In genomic region chrX:69083361-69083760, GRCh38 we compare ENCODE assay signal across 22 cellular contexts.
"Had no signal": no experiment of that assay in that cellular context is flagged by ENCODE, and none has a peak within 500 bp of the region (broad histone marks: within the 10 kb centered on the region; RNA-seq: fewer than 3 reads in every experiment).

No MANE protein-coding gene starts in this region.

- H3K27ac Mint-ChIP-seq: activated CD8-positive, alpha-beta T cell treated with anti-CD3 and anti-CD28 coated beads, Interleukin-2, amount 10 ng/mL, durations not matched to agents 7 days and 5 days; activated naive CD4-positive, alpha-beta T cell treated with anti-CD3 and anti-CD28 coated beads, Interleukin-2, amount 50 U/mL, for 72 hours; endodermal cell; memory B cell; naive B cell; stimulated activated effector memory CD8-positive, alpha-beta T cell treated with anti-CD3 and anti-CD28 coated beads, Interleukin-12 subunit alpha, Interleukin-12 subunit beta, amount 100 ng/mL, for 72 hours; stimulated activated naive CD8-positive, alpha-beta T cell treated with anti-CD3 and anti-CD28 coated beads, Interleukin-15, amount 100 ng/mL, for 72 hours had no signal

- H3K4me3 Mint-ChIP-seq: activated CD8-positive, alpha-beta T cell treated with anti-CD3 and anti-CD28 coated beads, Interleukin-2, amount 10 ng/mL, durations not matched to agents 7 days and 5 days; endodermal cell; memory B cell; naive B cell; stimulated activated effector memory CD8-positive, alpha-beta T cell treated with anti-CD3 and anti-CD28 coated beads, Interleukin-12 subunit alpha, Interleukin-12 subunit beta, amount 100 ng/mL, for 72 hours; stimulated activated naive CD8-positive, alpha-beta T cell treated with anti-CD3 and anti-CD28 coated beads, Interleukin-15, amount 100 ng/mL, for 72 hours had no signal

- H3K9me3 Mint-ChIP-seq: activated naive CD4-positive, alpha-beta T cell treated with anti-CD3 and anti-CD28 coated beads, Interleukin-2, amount 50 U/mL, for 72 hours; memory B cell; stimulated activated effector memory CD8-positive, alpha-beta T cell treated with anti-CD3 and anti-CD28 coated beads, Interleukin-12 subunit alpha, Interleukin-12 subunit beta, amount 100 ng/mL, for 72 hours; stimulated activated naive CD8-positive, alpha-beta T cell treated with anti-CD3 and anti-CD28 coated beads, Interleukin-15, amount 100 ng/mL, for 72 hours had no signal

- H3K27ac ChIP-seq: breast epithelium, coronary artery, esophagus squamous epithelium, gastrocnemius medialis, neutrophil, ovary, tibial artery had no signal

- H3K4me3 ChIP-seq: breast epithelium, coronary artery, esophagus squamous epithelium, gastrocnemius medialis, ovary, tibial artery had no signal

- H3K9me3 ChIP-seq: breast epithelium, esophagus squamous epithelium, gastrocnemius medialis, neutrophil, ovary, tibial artery had no signal

- H3K4me1 Mint-ChIP-seq: memory B cell; naive B cell; stimulated activated effector memory CD8-positive, alpha-beta T cell treated with anti-CD3 and anti-CD28 coated beads, Interleukin-12 subunit alpha, Interleukin-12 subunit beta, amount 100 ng/mL, for 72 hours; stimulated activated naive CD8-positive, alpha-beta T cell treated with anti-CD3 and anti-CD28 coated beads, Interleukin-15, amount 100 ng/mL, for 72 hours had no signal

- H3K4me1 ChIP-seq: breast epithelium, gastrocnemius medialis, tibial artery had no signal

- H3K27me3 Mint-ChIP-seq: stimulated activated naive CD8-positive, alpha-beta T cell treated with anti-CD3 and anti-CD28 coated beads, Interleukin-15, amount 100 ng/mL, for 72 hours had no signal

- DNase-seq: activated CD4-positive, alpha-beta T cell treated with anti-CD3 and anti-CD28 coated beads for 1 hour; activated CD4-positive, alpha-beta T cell treated with anti-CD3 and anti-CD28 coated beads, Interleukin-2, amount 50 U/mL, for 1 hour; activated CD8-positive, alpha-beta T cell treated with anti-CD3 and anti-CD28 coated beads, Interleukin-2, amount 10 ng/mL, durations not matched to agents 7 days and 5 days; endodermal cell; esophagus squamous epithelium; gastrocnemius medialis; left colon; naive B cell; right cardiac atrium; stimulated activated CD4-positive, alpha-beta T cell treated with anti-CD3 and anti-CD28 coated beads, Interleukin-2, amount 100 ng/mL, for 24 hours; stimulated activated naive CD8-positive, alpha-beta T cell treated with anti-CD3 and anti-CD28 coated beads, Interleukin-15, amount 100 ng/mL, for 72 hours; T-helper 9 cell; tibial artery had no signal

- H3K36me3 Mint-ChIP-seq: activated naive CD4-positive, alpha-beta T cell treated with anti-CD3 and anti-CD28 coated beads, Interleukin-2, amount 50 U/mL, for 72 hours; memory B cell; naive B cell; stimulated activated effector memory CD8-positive, alpha-beta T cell treated with anti-CD3 and anti-CD28 coated beads, Interleukin-12 subunit alpha, Interleukin-12 subunit beta, amount 100 ng/mL, for 72 hours had no signal

- H3K27me3 ChIP-seq: esophagus squamous epithelium, gastrocnemius medialis, neutrophil, ovary, tibial artery had no signal

- H3K36me3 ChIP-seq: breast epithelium, esophagus squamous epithelium, gastrocnemius medialis, neutrophil, ovary, tibial artery had no signal

- FAIRE-seq: islet of Langerhans, urothelium cell line had no signal
